Comparison of ENCODE assay signal across 20 cellular contexts in genomic region chr5:93831449-93831848, GRCh38.
DNase-seq lines count a peak whose midpoint lies in the region; ATAC-seq and TF ChIP-seq lines count a peak whose summit lies in the region.
"Had no signal": no experiment of that assay in that cellular context is flagged by ENCODE, and none has a peak within 500 bp of the region (broad histone marks: within the 10 kb centered on the region; RNA-seq: fewer than 3 reads in every experiment).

No MANE protein-coding gene starts in this region.

- no peaks in the 10 kb centered on the region for H3K27me3 Mint-ChIP-seq in HFFc6 (ENCODE audit: insufficient read depth)
- H3K27me3 Mint-ChIP-seq: type B pancreatic cell had no signal

- H3K27ac ChIP-seq in uterus, result no peak overlapping the region
- H3K27ac ChIP-seq: cardiac muscle cell, esophagus muscularis mucosa, spleen had no signal

- H3K36me3 Mint-ChIP-seq in HFFc6 (ENCODE audit: low read depth), result peaks cover 5% of the 10 kb centered on the region

- peak overlapping the region; percentile 83 for H3K27ac Mint-ChIP-seq in HFFc6
- H3K27ac Mint-ChIP-seq: activated T-cell treated with anti-CD3 and anti-CD28 coated beads, Interleukin-2, amount 50 U/mL, for 72 hours; nephron; type B pancreatic cell had no signal

- no peaks in the 10 kb centered on the region for H3K9me3 Mint-ChIP-seq in HFFc6

- no peaks in the 10 kb centered on the region for H3K36me3 ChIP-seq in uterus
- H3K36me3 ChIP-seq: cardiac muscle cell, esophagus muscularis mucosa had no signal

- no peaks in the 10 kb centered on the region for H3K27me3 ChIP-seq in uterus
- H3K27me3 ChIP-seq: cardiac muscle cell, esophagus muscularis mucosa, spleen had no signal

- H3K9me3 ChIP-seq in uterus, result no peaks in the 10 kb centered on the region
- H3K9me3 ChIP-seq: esophagus muscularis mucosa had no signal

- DNase-seq in A172 (ENCODE audit: low spot score) (peak; percentile 71), HFFc6 (peak; percentile 91), amniotic epithelial cell (ENCODE audit: low read depth) (peak; percentile 91), foreskin fibroblast (peak; percentile 78 to 90), putamen (ENCODE audit: low spot score) (no peak), uterus (no peak), NOMO-1 treated with DMSO at 0.1 percent for 48 hours (lab: John Stamatoyannopoulos, UW; ENCODE audit: unreplicated experiment) (no peak)
- DNase-seq: 8988T; activated CD4-positive, alpha-beta T cell treated with anti-CD3 and anti-CD28 coated beads for 1 hour; activated T-cell treated with anti-CD3 and anti-CD28 coated beads, Interleukin-2, amount 50 U/mL, for 72 hours; DMS79 treated with DMSO at 0.1 percent for 48 hours; islet precursor cell; MV-4-11; NCI-H69; spleen had no signal

- peak overlapping the region; percentile 28; the same call in 1 of the 2 replicates for H3K4me3 Mint-ChIP-seq in HFFc6
- H3K4me3 Mint-ChIP-seq: activated T-cell treated with anti-CD3 and anti-CD28 coated beads, Interleukin-2, amount 50 U/mL, for 72 hours; nephron; type B pancreatic cell had no signal

- ATAC-seq in HG03457 (IDR thresholded peaks at IDR 0.05; ENCODE audit: unreplicated experiment), result no peak
- ATAC-seq: activated T-cell treated with anti-CD3 and anti-CD28 coated beads, Interleukin-2, amount 50 U/mL, for 72 hours had no signal

- H3K4me1 ChIP-seq in uterus, result no peaks in the 10 kb centered on the region
- H3K4me1 ChIP-seq: esophagus muscularis mucosa, spleen had no signal

- intact Hi-C loops in uterus (cut with DNase I; ENCODE audit: low total_unique reads), result no loop called here

- TF ChIP-seq POLR2A in uterus (IDR thresholded peaks at IDR 0.05), result no peak

- TF ChIP-seq CTCF in HFFc6 (IDR thresholded peaks at IDR 0.05) (no peak), foreskin fibroblast (IDR thresholded peaks at IDR 0.05; ENCODE audit: low read depth, low read length) (no peak), uterus (IDR thresholded peaks at IDR 0.05) (no peak)

- H3K4me1 Mint-ChIP-seq in HFFc6 (ENCODE audit: low read depth), result peaks cover 41% of the 10 kb centered on the region
- H3K4me1 Mint-ChIP-seq: nephron had no signal

- H3K4me3 ChIP-seq in foreskin fibroblast (ENCODE audit: low read depth in 1 of 2, low read length in 2 of 2) (no peak overlapping the region), uterus (no peak overlapping the region)
- H3K4me3 ChIP-seq: cardiac muscle cell, esophagus muscularis mucosa, spleen had no signal

Comparison
In these comparisons a context has a peak if more than half of its experiments do, and no peak if none do; other contexts are left out.
1. DNase-seq: peak in A172 (single experiment), HFFc6 (single experiment), amniotic epithelial cell (single experiment) and foreskin fibroblast (2 of 2); none in putamen (single experiment), uterus (0 of 2) and NOMO-1 treated with DMSO at 0.1 percent for 48 hours (single experiment).